ENCODE assay signal across 1 cellular context in genomic region chr12:23941780-23942179, GRCh38.
TF ChIP-seq lines count a peak whose summit lies in the region.

No MANE protein-coding gene starts in this region.

TF ChIP-seq in HepG2, 621 proteins besides CTCF, POLR2A, EP300 and RAD21 (continued from another document):
- TF ChIP-seq ZNF720 (CRISPR knock-in tag; IDR thresholded peaks at IDR 0.05), result no peak
- no peak for TF ChIP-seq JUNB (CRISPR knock-in tag; IDR thresholded peaks at IDR 0.05; ENCODE audit: borderline replicate concordance)
- peak; percentile 63 for TF ChIP-seq BCL6 (CRISPR knock-in tag; IDR thresholded peaks at IDR 0.05)
- no peak for TF ChIP-seq KLF9 (CRISPR knock-in tag; IDR thresholded peaks at IDR 0.05; ENCODE audit: low read depth)
- TF ChIP-seq KLF12 (CRISPR knock-in tag; IDR thresholded peaks at IDR 0.05; ENCODE audit: borderline replicate concordance), result no peak
- no peak; the same call in 1 of the 2 replicates for TF ChIP-seq MIER3 (CRISPR knock-in tag; IDR thresholded peaks at IDR 0.05; ENCODE audit: borderline replicate concordance)
- TF ChIP-seq TIGD3 (CRISPR knock-in tag; IDR thresholded peaks at IDR 0.05; ENCODE audit: borderline replicate concordance), result no peak
- 0 out of 2 replicates have a peak, but pooled peaks have one; percentile 31 for TF ChIP-seq THAP11 (CRISPR knock-in tag; IDR thresholded peaks at IDR 0.05)
- TF ChIP-seq MTF1 (CRISPR knock-in tag; IDR thresholded peaks at IDR 0.05), result 0 out of 2 replicates have a peak, but pooled peaks have one; percentile 27
- TF ChIP-seq MED13 (CRISPR knock-in tag; IDR thresholded peaks at IDR 0.05), result peak; percentile 77; the same call in 1 of the 2 replicates
- TF ChIP-seq GATAD2A (CRISPR knock-in tag; IDR thresholded peaks at IDR 0.05), result peak; percentile 90
- TF ChIP-seq CREM (IDR thresholded peaks at IDR 0.05), result peak; percentile 69; the same call in 1 of the 2 replicates
- no peak for TF ChIP-seq CREM (CRISPR knock-in tag; IDR thresholded peaks at IDR 0.05)
- no peak for TF ChIP-seq ZNF749 (CRISPR knock-in tag; IDR thresholded peaks at IDR 0.05; ENCODE audit: borderline replicate concordance)
- TF ChIP-seq ZNF331 (CRISPR knock-in tag; IDR thresholded peaks at IDR 0.05), result no peak
- no peak for TF ChIP-seq SNRNP70 (IDR thresholded peaks at IDR 0.05; ENCODE audit: low read depth, low read length)
- no peak for TF ChIP-seq MXD4 (CRISPR knock-in tag; IDR thresholded peaks at IDR 0.05)
- TF ChIP-seq ELF3 (CRISPR knock-in tag; IDR thresholded peaks at IDR 0.05), result peak; percentile 41; the same call in 1 of the 2 replicates
- TF ChIP-seq HNRNPL (IDR thresholded peaks at IDR 0.05; ENCODE audit: low read depth, low read length), result no peak
- no peak for TF ChIP-seq ZNF24 (IDR thresholded peaks at IDR 0.05)
- no peak for TF ChIP-seq ZNF850 (CRISPR knock-in tag; conservative IDR thresholded peaks at IDR 0.05)
- TF ChIP-seq PLRG1 (conservative IDR thresholded peaks at IDR 0.05), result no peak
- peak; percentile 50; the same call in 1 of the 2 replicates for TF ChIP-seq SOX13 (IDR thresholded peaks at IDR 0.05)
- peak in 1 of 2 experiments; percentile 89; a peak in 2 of 4 replicates for TF ChIP-seq SOX13 (CRISPR knock-in tag; conservative IDR thresholded peaks at IDR 0.05 in 1 of 2, IDR thresholded peaks at IDR 0.05 in 1 of 2)
- TF ChIP-seq SMYD3 (CRISPR knock-in tag; IDR thresholded peaks at IDR 0.05), result no peak
- no peak for TF ChIP-seq SMAD1 (CRISPR knock-in tag; IDR thresholded peaks at IDR 0.05; ENCODE audit: borderline replicate concordance, low read depth)
- peak; percentile 84; the same call in 1 of the 2 replicates for TF ChIP-seq SATB2 (CRISPR knock-in tag; IDR thresholded peaks at IDR 0.05)
- TF ChIP-seq FOXP4 (CRISPR knock-in tag; IDR thresholded peaks at IDR 0.05), result peak; percentile 82
- no peak for TF ChIP-seq MEF2D (CRISPR knock-in tag; IDR thresholded peaks at IDR 0.05)
- TF ChIP-seq CREB1 (IDR thresholded peaks at IDR 0.05), result no peak
- TF ChIP-seq CREB1 (CRISPR knock-in tag; IDR thresholded peaks at IDR 0.05), result peak; percentile 60
- no peak for TF ChIP-seq BHLHE40 (IDR thresholded peaks at IDR 0.05; ENCODE audit: low read length)
- TF ChIP-seq ZNF644 (CRISPR knock-in tag; IDR thresholded peaks at IDR 0.05; ENCODE audit: low read depth), result 0 out of 2 replicates have a peak, but pooled peaks have one; percentile 30
- TF ChIP-seq GPN1 (CRISPR knock-in tag; IDR thresholded peaks at IDR 0.05; ENCODE audit: borderline replicate concordance), result no peak
- TF ChIP-seq BCL3 (CRISPR knock-in tag; IDR thresholded peaks at IDR 0.05), result no peak
- TF ChIP-seq HDAC1 (CRISPR knock-in tag; IDR thresholded peaks at IDR 0.05), result peak; percentile 39; the same call in 1 of the 2 replicates
- no peak for TF ChIP-seq ZNF777 (CRISPR knock-in tag; IDR thresholded peaks at IDR 0.05)
- no peak for TF ChIP-seq ATF7-NPFF (CRISPR knock-in tag; IDR thresholded peaks at IDR 0.05; ENCODE audit: low read depth)
- no peak for TF ChIP-seq NFE2L2 (IDR thresholded peaks at IDR 0.05; ENCODE audit: low read length)
- peak; percentile 60; the same call in 1 of the 2 replicates for TF ChIP-seq RXRB (CRISPR knock-in tag; IDR thresholded peaks at IDR 0.05; ENCODE audit: borderline replicate concordance)
- no peak for TF ChIP-seq ZNF652 (CRISPR knock-in tag; IDR thresholded peaks at IDR 0.05; ENCODE audit: borderline replicate concordance, low read depth)
- peak; percentile 86; the same call in 1 of the 2 replicates for TF ChIP-seq FOXJ3 (CRISPR knock-in tag; IDR thresholded peaks at IDR 0.05; ENCODE audit: borderline replicate concordance)
- no peak for TF ChIP-seq PAX8 (CRISPR knock-in tag; IDR thresholded peaks at IDR 0.05; ENCODE audit: borderline replicate concordance)
- TF ChIP-seq ZBTB1 (CRISPR knock-in tag; IDR thresholded peaks at IDR 0.05; ENCODE audit: borderline replicate concordance), result no peak
- peak in 1 of 2 experiments; percentile 67; a peak in 2 of 4 replicates for TF ChIP-seq ATF4 (CRISPR knock-in tag; IDR thresholded peaks at IDR 0.05)
- TF ChIP-seq ZNF770 (CRISPR knock-in tag; IDR thresholded peaks at IDR 0.05), result no peak
- TF ChIP-seq NFKB2 (CRISPR knock-in tag; IDR thresholded peaks at IDR 0.05; ENCODE audit: borderline replicate concordance), result no peak
- TF ChIP-seq ZNF772 (CRISPR knock-in tag; IDR thresholded peaks at IDR 0.05), result no peak
- no peak for TF ChIP-seq ZBTB7A (CRISPR knock-in tag; IDR thresholded peaks at IDR 0.05)
- TF ChIP-seq CEBPG (CRISPR knock-in tag; IDR thresholded peaks at IDR 0.05), result peak; percentile 90
- no peak for TF ChIP-seq ZFP36 (IDR thresholded peaks at IDR 0.05; ENCODE audit: borderline replicate concordance, low read depth, low read length, partially characterized antibody)
- TF ChIP-seq SAP130 (CRISPR knock-in tag; IDR thresholded peaks at IDR 0.05; ENCODE audit: low read depth), result peak; percentile 56
- 0 out of 2 replicates have a peak, but pooled peaks have one; percentile 25 for TF ChIP-seq IRF2 (CRISPR knock-in tag; IDR thresholded peaks at IDR 0.05)
- TF ChIP-seq ARID3A (IDR thresholded peaks at IDR 0.05; ENCODE audit: low read depth, low read length), result peak; percentile 90
- TF ChIP-seq THRA (CRISPR knock-in tag; IDR thresholded peaks at IDR 0.05; ENCODE audit: borderline replicate concordance), result no peak
- TF ChIP-seq ZBTB25 (CRISPR knock-in tag; IDR thresholded peaks at IDR 0.05), result peak; percentile 30; the same call in 1 of the 2 replicates
- TF ChIP-seq ISL2 (CRISPR knock-in tag; IDR thresholded peaks at IDR 0.05), result peak; percentile 85
- peak; percentile 4; the same call in 1 of the 2 replicates for TF ChIP-seq SMC3 (IDR thresholded peaks at IDR 0.05; ENCODE audit: low read length)
- no peak for TF ChIP-seq ZNF615 (CRISPR knock-in tag; IDR thresholded peaks at IDR 0.05; ENCODE audit: borderline replicate concordance)
- no peak for TF ChIP-seq KAT7 (CRISPR knock-in tag; IDR thresholded peaks at IDR 0.05; ENCODE audit: borderline replicate concordance)
- no peak for TF ChIP-seq ZNF614 (CRISPR knock-in tag; IDR thresholded peaks at IDR 0.05; ENCODE audit: borderline replicate concordance)
- TF ChIP-seq MIER2 (CRISPR knock-in tag; IDR thresholded peaks at IDR 0.05), result no peak
